1 cellular context compared by ENCODE assay signal in the genomic region with DNA sequence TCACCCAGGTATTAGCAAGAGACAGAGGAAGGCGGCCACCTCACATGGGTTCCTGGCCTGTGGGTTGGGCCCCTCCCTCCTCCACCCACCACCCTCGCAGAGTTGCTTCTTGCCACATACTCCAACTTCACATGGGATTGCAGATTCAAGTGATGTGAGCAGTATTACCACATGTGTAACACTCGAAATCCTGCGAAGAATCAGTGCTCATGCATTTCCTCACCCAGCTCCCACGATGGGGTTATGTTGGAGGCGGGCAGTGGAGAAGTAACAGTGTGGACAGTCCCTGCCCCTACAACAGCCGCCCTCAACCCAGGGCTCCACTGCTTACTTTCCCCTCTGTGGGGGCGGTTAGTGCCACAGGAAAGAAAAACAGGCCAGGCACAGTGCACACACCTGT.
TF ChIP-seq lines count a peak whose summit lies in the region.

No MANE protein-coding gene starts in this region.

TF ChIP-seq in HEK293, 187 proteins besides CTCF, POLR2A, EP300 and RAD21:
- TF ChIP-seq, protein P1, sequence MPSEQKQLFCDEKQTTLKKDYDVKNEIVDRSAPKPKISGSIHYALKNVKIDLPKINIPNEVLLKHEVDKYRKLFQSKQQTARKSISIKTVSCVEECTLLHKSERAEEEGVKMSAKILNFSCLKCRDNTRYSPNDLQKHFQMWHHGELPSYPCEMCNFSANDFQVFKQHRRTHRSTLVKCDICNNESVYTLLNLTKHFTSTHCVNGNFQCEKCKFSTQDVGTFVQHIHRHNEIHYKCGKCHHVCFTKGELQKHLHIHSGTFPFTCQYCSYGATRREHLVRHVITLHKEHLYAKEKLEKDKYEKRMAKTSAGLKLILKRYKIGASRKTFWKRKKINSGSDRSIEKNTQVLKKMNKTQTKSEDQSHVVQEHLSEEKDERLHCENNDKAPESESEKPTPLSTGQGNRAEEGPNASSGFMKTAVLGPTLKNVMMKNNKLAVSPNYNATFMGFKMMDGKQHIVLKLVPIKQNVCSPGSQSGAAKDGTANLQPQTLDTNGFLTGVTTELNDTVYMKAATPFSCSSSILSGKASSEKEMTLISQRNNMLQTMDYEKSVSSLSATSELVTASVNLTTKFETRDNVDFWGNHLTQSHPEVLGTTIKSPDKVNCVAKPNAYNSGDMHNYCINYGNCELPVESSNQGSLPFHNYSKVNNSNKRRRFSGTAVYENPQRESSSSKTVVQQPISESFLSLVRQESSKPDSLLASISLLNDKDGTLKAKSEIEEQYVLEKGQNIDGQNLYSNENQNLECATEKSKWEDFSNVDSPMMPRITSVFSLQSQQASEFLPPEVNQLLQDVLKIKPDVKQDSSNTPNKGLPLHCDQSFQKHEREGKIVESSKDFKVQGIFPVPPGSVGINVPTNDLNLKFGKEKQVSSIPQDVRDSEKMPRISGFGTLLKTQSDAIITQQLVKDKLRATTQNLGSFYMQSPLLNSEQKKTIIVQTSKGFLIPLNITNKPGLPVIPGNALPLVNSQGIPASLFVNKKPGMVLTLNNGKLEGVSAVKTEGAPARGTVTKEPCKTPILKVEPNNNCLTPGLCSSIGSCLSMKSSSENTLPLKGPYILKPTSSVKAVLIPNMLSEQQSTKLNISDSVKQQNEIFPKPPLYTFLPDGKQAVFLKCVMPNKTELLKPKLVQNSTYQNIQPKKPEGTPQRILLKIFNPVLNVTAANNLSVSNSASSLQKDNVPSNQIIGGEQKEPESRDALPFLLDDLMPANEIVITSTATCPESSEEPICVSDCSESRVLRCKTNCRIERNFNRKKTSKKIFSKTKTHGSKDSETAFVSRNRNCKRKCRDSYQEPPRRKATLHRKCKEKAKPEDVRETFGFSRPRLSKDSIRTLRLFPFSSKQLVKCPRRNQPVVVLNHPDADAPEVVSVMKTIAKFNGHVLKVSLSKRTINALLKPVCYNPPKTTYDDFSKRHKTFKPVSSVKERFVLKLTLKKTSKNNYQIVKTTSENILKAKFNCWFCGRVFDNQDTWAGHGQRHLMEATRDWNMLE (tag by site-specific recombination; conservative IDR thresholded peaks at IDR 0.05; ENCODE audit: low read depth): no peak
- TF ChIP-seq EGR2 (tag by site-specific recombination; IDR thresholded peaks at IDR 0.05; ENCODE audit: low read depth): peak; percentile 59
- no peak for TF ChIP-seq TCF7L2 (IDR thresholded peaks at IDR 0.05; ENCODE audit: borderline replicate concordance, low read depth, low read length)
- peak; percentile 17; the same call in 1 of the 2 replicates for TF ChIP-seq ZFHX2 (tag by site-specific recombination; conservative IDR thresholded peaks at IDR 0.05)
